ENCODE assay signal across 8 cellular contexts in the genomic region with DNA sequence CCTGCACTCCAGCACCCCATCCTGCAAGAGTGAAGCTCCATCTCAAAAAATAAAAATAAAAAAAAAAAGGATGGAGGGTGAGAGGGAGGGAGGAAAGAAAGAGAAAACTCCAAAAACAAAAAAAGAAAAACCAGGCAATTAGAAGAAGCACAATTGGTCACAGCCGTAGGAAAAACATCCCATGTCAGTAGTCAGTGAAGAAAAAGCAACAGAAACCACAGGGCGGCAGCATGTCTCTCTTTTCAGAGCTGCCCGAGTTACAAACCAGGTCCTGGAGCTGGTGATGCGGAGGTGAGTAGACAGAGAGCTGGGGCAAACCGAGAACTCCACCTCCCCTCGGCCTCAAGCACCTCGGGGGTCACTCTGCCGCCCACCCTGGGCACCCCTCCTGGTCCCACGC. TPM values are rescaled to one million over a fixed set of nuclear protein-coding genes. Genes with fewer than 3 reads are reported as not detected.
A peak's percentile ranks its signal among the peaks of the same experiment; 100 is the strongest.
DNase-seq lines count a peak whose midpoint lies in the region; ATAC-seq and TF ChIP-seq lines count a peak whose summit lies in the region.
"Not testable (repeated sequence)": the region's sequence is repeated elsewhere in the genome, so short reads cannot be mapped to it uniquely, and the experiment has no call there.

No MANE protein-coding gene starts in this region.

- H3K4me3 Mint-ChIP-seq in CD4-positive, alpha-beta memory T cell; activated T-cell treated with anti-CD3 and anti-CD28 coated beads, Interleukin-2, amount 50 U/mL, for 72 hours: not testable (repeated sequence)

- H3K4me3 ChIP-seq in CD4-positive, alpha-beta memory T cell (ENCODE audit: low read length in 2 of 2); suprapubic skin: not testable (repeated sequence)
- H3K4me3 ChIP-seq in dorsolateral prefrontal cortex, result peak overlapping the region in 36 of 59 donors; percentile 3 to 52 (median 30)

- not testable (repeated sequence) for TF ChIP-seq EP300 in suprapubic skin (IDR thresholded peaks at IDR 0.05)

- not testable (repeated sequence) for H3K9me3 ChIP-seq in CD4-positive, alpha-beta memory T cell (ENCODE audit: control insufficient read depth in 1 of 2, low read length in 2 of 2); suprapubic skin

- 39% methylated on average over 7 of the region's 9 CpGs for WGBS in suprapubic skin

- not testable (repeated sequence) for H3K4me1 Mint-ChIP-seq in CD4-positive, alpha-beta memory T cell
- H3K4me1 Mint-ChIP-seq in activated T-cell treated with anti-CD3 and anti-CD28 coated beads, Interleukin-2, amount 50 U/mL, for 72 hours (ENCODE audit: low read depth), result peaks cover 14% of the 10 kb centered on the region

- CTCF ChIA-PET in CD4-positive, alpha-beta memory T cell (lab: Charles Lee; ENCODE audit: partially characterized antibody), result interaction anchor here (0.6 to 3.2 kb wide), 5 partner anchors 20 to 165 kb away, joined by 3 to 28 read pairs (median 3); a partner anchor contains a TSS

- H3K36me3 Mint-ChIP-seq in CD4-positive, alpha-beta memory T cell; activated T-cell treated with anti-CD3 and anti-CD28 coated beads, Interleukin-2, amount 50 U/mL, for 72 hours (ENCODE audit: insufficient read depth in 2 of 2): not testable (repeated sequence)

- POLR2A ChIA-PET in CD4-positive, alpha-beta memory T cell (lab: Charles Lee; ENCODE audit: partially characterized antibody), result not testable (repeated sequence)

- ATAC-seq in activated T-cell treated with anti-CD3 and anti-CD28 coated beads, Interleukin-2, amount 50 U/mL, for 72 hours (replicated peaks in 1 of 2), result peak; percentile 55 to 57
- peak; percentile 50 for ATAC-seq in omental fat pad (ENCODE audit: low FRiP score)

- not testable (repeated sequence) for H3K27ac ChIP-seq in CD4-positive, alpha-beta memory T cell (ENCODE audit: low read depth, low read length); suprapubic skin
- H3K27ac ChIP-seq in dorsolateral prefrontal cortex, result peak overlapping the region in 56 of 59 donors; percentile 10 to 98 (median 92)

- peak in 3 of 5 donors; percentile 18 to 31 (median 26) for DNase-seq in CD4-positive, alpha-beta memory T cell
- DNase-seq in HT-29 (ENCODE audit: low spot score) (peak; percentile 59), OCI-M1 (lab: John Stamatoyannopoulos, UW) (peak; percentile 56), dorsolateral prefrontal cortex (peak; percentile 47 to 91 (median 78)), iPS-NIHi7 (ENCODE audit: extremely low spot score) (peak; percentile 27)
- peak; percentile 29 to 31 for DNase-seq in activated T-cell treated with anti-CD3 and anti-CD28 coated beads, Interleukin-2, amount 50 U/mL, for 72 hours
- not testable (repeated sequence) for DNase-seq in omental fat pad (ENCODE audit: low spot score); suprapubic skin (ENCODE audit: low spot score in 2 of 2)

- not testable (repeated sequence) for H3K9me3 Mint-ChIP-seq in CD4-positive, alpha-beta memory T cell; activated T-cell treated with anti-CD3 and anti-CD28 coated beads, Interleukin-2, amount 50 U/mL, for 72 hours

- not testable (repeated sequence) for H3K4me1 ChIP-seq in CD4-positive, alpha-beta memory T cell (ENCODE audit: insufficient read depth, low read length)
- peaks cover 69% of the 10 kb centered on the region for H3K4me1 ChIP-seq in suprapubic skin

- peak; percentile 20 to 74 (median 60) for TF ChIP-seq CTCF in dorsolateral prefrontal cortex (IDR thresholded peaks at IDR 0.05 in 54 of 56, conservative IDR thresholded peaks at IDR 0.05 in 2 of 56; ENCODE audit: low read depth in 1 of 56, partially characterized antibody in 56 of 56)
- TF ChIP-seq CTCF in omental fat pad (IDR thresholded peaks at IDR 0.05), result not testable (repeated sequence)
- peak; percentile 9 to 16 for TF ChIP-seq CTCF in suprapubic skin (IDR thresholded peaks at IDR 0.05)

- H3K27me3 Mint-ChIP-seq in CD4-positive, alpha-beta memory T cell; activated T-cell treated with anti-CD3 and anti-CD28 coated beads, Interleukin-2, amount 50 U/mL, for 72 hours (ENCODE audit: low read depth): not testable (repeated sequence)

- intact Hi-C loops in CD4-positive, alpha-beta memory T cell (cut with micrococcal nuclease), result not testable (repeated sequence)
- intact Hi-C loops in dorsolateral prefrontal cortex (cut with DNase I), result loop anchor here in 1 of 2 donors (2.0 kb wide), 1 partner anchor 17 kb away; no protein-coding TSS in a partner anchor

- peak overlapping the region in 2 of 7 donors; percentile 36 to 51 for H3K27ac Mint-ChIP-seq in CD4-positive, alpha-beta memory T cell
- not testable (repeated sequence) for H3K27ac Mint-ChIP-seq in activated T-cell treated with anti-CD3 and anti-CD28 coated beads, Interleukin-2, amount 50 U/mL, for 72 hours

- H3K36me3 ChIP-seq in CD4-positive, alpha-beta memory T cell (ENCODE audit: insufficient read depth, low read length); suprapubic skin: not testable (repeated sequence)

- H3K27me3 ChIP-seq in CD4-positive, alpha-beta memory T cell (ENCODE audit: insufficient read depth, low read length); dorsolateral prefrontal cortex; suprapubic skin: not testable (repeated sequence)

- not testable (repeated sequence) for TF ChIP-seq POLR2A in suprapubic skin (IDR thresholded peaks at IDR 0.05)

RNA-seq across cellular contexts. Expression of a gene that starts 14.4 kb away (rescaled TPM):
- total RNA-seq in CD4-positive, alpha-beta memory T cell, result 100 to 1,000 TPM; 125 to 126 TPM
- polyA plus RNA-seq in CD4-positive, alpha-beta memory T cell, result 10 to 100 TPM in 1 of 2 donors, 1 to 10 TPM in 1; 2.3 to 11.7 TPM
- 72.1 and 74.7 TPM in 2 replicates for total RNA-seq in HT-29 (2014; rRNA removed; shearing (Covaris generic))
- total RNA-seq in activated T-cell treated with anti-CD3 and anti-CD28 coated beads, Interleukin-2, amount 50 U/mL, for 72 hours, result 10 to 100 TPM; 90.2 to 95.7 TPM
- total RNA-seq in dorsolateral prefrontal cortex, result 100 to 1,000 TPM; 194 to 567 (median 327) TPM
- 100 to 1,000 TPM in 2 of 4 donors, 10 to 100 TPM in 2; 86.4 to 214 (median 121) TPM for total RNA-seq in omental fat pad
- 100 to 1,000 TPM; 209 to 446 (median 293) TPM for total RNA-seq in suprapubic skin

RNA-seq across cellular contexts. Expression of a gene that starts 27.1 kb away (rescaled TPM):
- total RNA-seq in CD4-positive, alpha-beta memory T cell, result under 1 TPM in 1 of 2 experiments, not detected in 1; 0.44 TPM
- under 1 TPM; 0.52 to 0.77 TPM for polyA plus RNA-seq in CD4-positive, alpha-beta memory T cell
- total RNA-seq in HT-29 (2014; rRNA removed; shearing (Covaris generic)), result 13.4 and 24.9 TPM in 2 replicates
- total RNA-seq in activated T-cell treated with anti-CD3 and anti-CD28 coated beads, Interleukin-2, amount 50 U/mL, for 72 hours, result 1 to 10 TPM in 1 of 2 donors, under 1 TPM in 1; 0.82 to 2.0 TPM
- 10 to 100 TPM; 19.4 to 82.0 (median 54.8) TPM for total RNA-seq in dorsolateral prefrontal cortex
- 1 to 10 TPM in 2 of 4 donors, under 1 TPM in 1, not detected in 1; 0.19 to 2.0 (median 1.1) TPM for total RNA-seq in omental fat pad
- 1 to 10 TPM in 3 of 4 donors, under 1 TPM in 1; 0.64 to 3.0 (median 1.4) TPM for total RNA-seq in suprapubic skin

RNA-seq across cellular contexts. Expression of a gene that starts 34.3 kb away (rescaled TPM):
- total RNA-seq in CD4-positive, alpha-beta memory T cell, result 10 to 100 TPM; 40.9 to 41.9 TPM
- polyA plus RNA-seq in CD4-positive, alpha-beta memory T cell, result 1 to 10 TPM; 1.9 to 8.9 TPM
- total RNA-seq in HT-29 (2014; rRNA removed; shearing (Covaris generic)), result 166 and 170 TPM in 2 replicates
- 10 to 100 TPM; 66.4 to 72.9 TPM for total RNA-seq in activated T-cell treated with anti-CD3 and anti-CD28 coated beads, Interleukin-2, amount 50 U/mL, for 72 hours
- total RNA-seq in dorsolateral prefrontal cortex, result 10 to 100 TPM; 26.2 to 67.2 (median 41.0) TPM
- total RNA-seq in omental fat pad, result 10 to 100 TPM; 31.9 to 42.7 (median 34.3) TPM
- 10 to 100 TPM; 53.4 to 74.7 (median 66.5) TPM for total RNA-seq in suprapubic skin
